Comparison of ENCODE assay signal across 1 cellular context in the genomic region with DNA sequence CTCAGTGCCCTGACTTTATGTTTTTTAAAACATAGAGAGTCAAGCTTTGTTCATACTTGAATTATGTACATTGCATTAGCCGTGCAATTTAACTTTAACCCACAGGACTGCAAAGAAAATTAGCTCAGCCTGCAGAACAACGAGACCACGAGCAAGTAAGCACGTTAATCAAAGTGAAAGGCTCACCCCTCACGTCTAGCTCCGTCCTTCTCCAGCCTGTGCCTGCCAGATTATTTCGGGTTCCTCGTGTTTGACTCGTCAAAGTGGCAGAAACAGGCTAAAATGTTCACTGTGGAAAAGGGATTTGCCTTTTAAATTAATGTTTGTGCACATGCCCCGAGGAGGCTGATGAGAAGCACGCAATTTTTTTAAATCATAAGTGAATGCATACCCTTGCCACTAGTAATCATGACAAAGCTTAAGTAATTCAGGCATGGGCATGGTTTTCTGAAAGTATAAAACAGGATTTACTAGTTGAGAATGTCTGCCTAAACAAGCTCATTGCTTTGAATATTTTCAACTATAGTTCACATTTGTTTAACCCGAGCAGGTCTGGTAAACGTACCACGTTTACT.
TF ChIP-seq lines count a peak whose summit lies in the region.

No MANE protein-coding gene starts in this region.

TF ChIP-seq in GM23338, 12 proteins besides CTCF, POLR2A, EP300 and RAD21 (continued from another document):
- TF ChIP-seq, protein P1, sequence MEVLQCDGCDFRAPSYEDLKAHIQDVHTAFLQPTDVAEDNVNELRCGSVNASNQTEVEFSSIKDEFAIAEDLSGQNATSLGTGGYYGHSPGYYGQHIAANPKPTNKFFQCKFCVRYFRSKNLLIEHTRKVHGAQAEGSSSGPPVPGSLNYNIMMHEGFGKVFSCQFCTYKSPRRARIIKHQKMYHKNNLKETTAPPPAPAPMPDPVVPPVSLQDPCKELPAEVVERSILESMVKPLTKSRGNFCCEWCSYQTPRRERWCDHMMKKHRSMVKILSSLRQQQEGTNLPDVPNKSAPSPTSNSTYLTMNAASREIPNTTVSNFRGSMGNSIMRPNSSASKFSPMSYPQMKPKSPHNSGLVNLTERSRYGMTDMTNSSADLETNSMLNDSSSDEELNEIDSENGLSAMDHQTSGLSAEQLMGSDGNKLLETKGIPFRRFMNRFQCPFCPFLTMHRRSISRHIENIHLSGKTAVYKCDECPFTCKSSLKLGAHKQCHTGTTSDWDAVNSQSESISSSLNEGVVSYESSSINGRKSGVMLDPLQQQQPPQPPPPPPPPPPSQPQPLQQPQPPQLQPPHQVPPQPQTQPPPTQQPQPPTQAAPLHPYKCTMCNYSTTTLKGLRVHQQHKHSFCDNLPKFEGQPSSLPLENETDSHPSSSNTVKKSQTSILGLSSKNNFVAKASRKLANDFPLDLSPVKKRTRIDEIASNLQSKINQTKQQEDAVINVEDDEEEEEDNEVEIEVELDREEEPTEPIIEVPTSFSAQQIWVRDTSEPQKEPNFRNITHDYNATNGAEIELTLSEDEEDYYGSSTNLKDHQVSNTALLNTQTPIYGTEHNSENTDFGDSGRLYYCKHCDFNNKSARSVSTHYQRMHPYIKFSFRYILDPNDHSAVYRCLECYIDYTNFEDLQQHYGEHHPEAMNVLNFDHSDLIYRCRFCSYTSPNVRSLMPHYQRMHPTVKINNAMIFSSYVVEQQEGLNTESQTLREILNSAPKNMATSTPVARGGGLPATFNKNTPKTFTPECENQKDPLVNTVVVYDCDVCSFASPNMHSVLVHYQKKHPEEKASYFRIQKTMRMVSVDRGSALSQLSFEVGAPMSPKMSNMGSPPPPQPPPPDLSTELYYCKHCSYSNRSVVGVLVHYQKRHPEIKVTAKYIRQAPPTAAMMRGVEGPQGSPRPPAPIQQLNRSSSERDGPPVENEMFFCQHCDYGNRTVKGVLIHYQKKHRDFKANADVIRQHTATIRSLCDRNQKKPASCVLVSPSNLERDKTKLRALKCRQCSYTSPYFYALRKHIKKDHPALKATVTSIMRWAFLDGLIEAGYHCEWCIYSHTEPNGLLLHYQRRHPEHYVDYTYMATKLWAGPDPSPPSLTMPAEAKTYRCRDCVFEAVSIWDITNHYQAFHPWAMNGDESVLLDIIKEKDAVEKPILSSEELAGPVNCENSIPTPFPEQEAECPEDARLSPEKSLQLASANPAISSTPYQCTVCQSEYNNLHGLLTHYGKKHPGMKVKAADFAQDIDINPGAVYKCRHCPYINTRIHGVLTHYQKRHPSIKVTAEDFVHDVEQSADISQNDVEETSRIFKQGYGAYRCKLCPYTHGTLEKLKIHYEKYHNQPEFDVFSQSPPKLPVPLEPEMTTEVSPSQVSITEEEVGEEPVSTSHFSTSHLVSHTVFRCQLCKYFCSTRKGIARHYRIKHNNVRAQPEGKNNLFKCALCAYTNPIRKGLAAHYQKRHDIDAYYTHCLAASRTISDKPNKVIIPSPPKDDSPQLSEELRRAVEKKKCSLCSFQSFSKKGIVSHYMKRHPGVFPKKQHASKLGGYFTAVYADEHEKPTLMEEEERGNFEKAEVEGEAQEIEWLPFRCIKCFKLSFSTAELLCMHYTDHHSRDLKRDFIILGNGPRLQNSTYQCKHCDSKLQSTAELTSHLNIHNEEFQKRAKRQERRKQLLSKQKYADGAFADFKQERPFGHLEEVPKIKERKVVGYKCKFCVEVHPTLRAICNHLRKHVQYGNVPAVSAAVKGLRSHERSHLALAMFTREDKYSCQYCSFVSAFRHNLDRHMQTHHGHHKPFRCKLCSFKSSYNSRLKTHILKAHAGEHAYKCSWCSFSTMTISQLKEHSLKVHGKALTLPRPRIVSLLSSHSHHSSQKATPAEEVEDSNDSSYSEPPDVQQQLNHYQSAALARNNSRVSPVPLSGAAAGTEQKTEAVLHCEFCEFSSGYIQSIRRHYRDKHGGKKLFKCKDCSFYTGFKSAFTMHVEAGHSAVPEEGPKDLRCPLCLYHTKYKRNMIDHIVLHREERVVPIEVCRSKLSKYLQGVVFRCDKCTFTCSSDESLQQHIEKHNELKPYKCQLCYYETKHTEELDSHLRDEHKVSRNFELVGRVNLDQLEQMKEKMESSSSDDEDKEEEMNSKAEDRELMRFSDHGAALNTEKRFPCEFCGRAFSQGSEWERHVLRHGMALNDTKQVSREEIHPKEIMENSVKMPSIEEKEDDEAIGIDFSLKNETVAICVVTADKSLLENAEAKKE (CRISPR knock-in tag; IDR thresholded peaks at IDR 0.05), result no peak
